Comparison of ENCODE assay signal across 20 cellular contexts in genomic region chr14:51711505-51711904, GRCh38.
"Had no signal": no experiment of that assay in that cellular context is flagged by ENCODE, and none has a peak within 500 bp of the region (broad histone marks: within the 10 kb centered on the region; RNA-seq: fewer than 3 reads in every experiment).

No MANE protein-coding gene starts in this region.

- H3K27ac ChIP-seq: heart left ventricle, ovary, suprapubic skin, thyroid gland, uterus had no signal

- H3K36me3 ChIP-seq: ovary, thyroid gland had no signal

- H3K4me1 Mint-ChIP-seq: stimulated activated effector memory CD8-positive, alpha-beta T cell treated with anti-CD3 and anti-CD28 coated beads, Interleukin-12 subunit alpha, Interleukin-12 subunit beta, amount 100 ng/mL, for 72 hours had no signal

- H3K27me3 ChIP-seq: heart left ventricle, ovary, suprapubic skin, thyroid gland, uterus had no signal

- H3K4me1 ChIP-seq: heart left ventricle, suprapubic skin, thyroid gland had no signal

- H3K27me3 Mint-ChIP-seq: dendritic cell treated with granulocyte-macrophage colony-stimulating factor and Interleukin-4, amounts not matched to agents 40 ng/mL and 50 ng/mL, for 4 days; progenitor cell of endocrine pancreas; type B pancreatic cell had no signal

- H3K9me3 Mint-ChIP-seq: dendritic cell treated with granulocyte-macrophage colony-stimulating factor and Interleukin-4, amounts not matched to agents 40 ng/mL and 50 ng/mL, for 4 days; natural killer cell; neural crest cell; stimulated activated effector memory CD8-positive, alpha-beta T cell treated with anti-CD3 and anti-CD28 coated beads, Interleukin-12 subunit alpha, Interleukin-12 subunit beta, amount 100 ng/mL, for 72 hours; type B pancreatic cell had no signal

- DNase-seq: heart left ventricle; hippocampal formation; kidney glomerular epithelial cell; mammary epithelial cell; mucosa of descending colon; natural killer cell; ovary; right cardiac atrium; stimulated activated CD4-positive, alpha-beta T cell treated with anti-CD3 and anti-CD28 coated beads, Interleukin-4, amount 100 ng/mL, for 1 hour; stimulated activated CD8-positive, alpha-beta memory T cell treated with anti-CD3 and anti-CD28 coated beads, Interleukin-4, amount 100 ng/mL, for 48 hours; stimulated activated naive CD8-positive, alpha-beta T cell treated with anti-CD3 and anti-CD28 coated beads, Interleukin-15, Interleukin-2, amounts not matched to agents 100 U/mL and 50 U/mL, for 24 hours; thyroid gland; uterus had no signal

- H3K4me3 ChIP-seq: heart left ventricle, mucosa of descending colon, ovary, suprapubic skin, thyroid gland, uterus had no signal

- H3K27ac Mint-ChIP-seq: dendritic cell treated with granulocyte-macrophage colony-stimulating factor and Interleukin-4, amounts not matched to agents 40 ng/mL and 50 ng/mL, for 4 days; natural killer cell; progenitor cell of endocrine pancreas; stimulated activated effector memory CD8-positive, alpha-beta T cell treated with anti-CD3 and anti-CD28 coated beads, Interleukin-12 subunit alpha, Interleukin-12 subunit beta, amount 100 ng/mL, for 72 hours; type B pancreatic cell had no signal

- H3K36me3 Mint-ChIP-seq: natural killer cell; stimulated activated effector memory CD8-positive, alpha-beta T cell treated with anti-CD3 and anti-CD28 coated beads, Interleukin-12 subunit alpha, Interleukin-12 subunit beta, amount 100 ng/mL, for 72 hours had no signal

- ATAC-seq: heart left ventricle; left lobe of liver; mucosa of descending colon; natural killer cell; right cardiac atrium; stimulated activated effector memory CD8-positive, alpha-beta T cell treated with anti-CD3 and anti-CD28 coated beads, Interleukin-12 subunit alpha, Interleukin-12 subunit beta, amount 100 ng/mL, for 72 hours; stimulated activated naive CD8-positive, alpha-beta T cell treated with anti-CD3 and anti-CD28 coated beads, Interleukin-15, Interleukin-2, amounts not matched to agents 100 U/mL and 50 U/mL, for 24 hours had no signal

- H3K9me3 ChIP-seq: heart left ventricle, mucosa of descending colon, ovary, suprapubic skin, thyroid gland, uterus had no signal

- H3K4me3 Mint-ChIP-seq: dendritic cell treated with granulocyte-macrophage colony-stimulating factor and Interleukin-4, amounts not matched to agents 40 ng/mL and 50 ng/mL, for 4 days; natural killer cell; neural crest cell; stimulated activated effector memory CD8-positive, alpha-beta T cell treated with anti-CD3 and anti-CD28 coated beads, Interleukin-12 subunit alpha, Interleukin-12 subunit beta, amount 100 ng/mL, for 72 hours; type B pancreatic cell had no signal
